33 cellular contexts compared by ENCODE assay signal in genomic region chr16:2179576-2179975, GRCh38. TPM values are rescaled to one million over a fixed set of nuclear protein-coding genes. Genes with fewer than 3 reads are reported as not detected.
"Had no signal": no experiment of that assay in that cellular context is flagged by ENCODE, and none has a peak within 500 bp of the region (broad histone marks: within the 10 kb centered on the region; RNA-seq: fewer than 3 reads in every experiment).

No MANE protein-coding gene starts in this region.

- H3K27ac ChIP-seq: SJSA1, VCaP had no signal

- DNase-seq: activated B cell treated with CpG ODN at 0.5 μM for 24 hours; activated CD4-positive, alpha-beta T cell treated with anti-CD3 and anti-CD28 coated beads, Interleukin-2, amount 10 ng/mL, durations not matched to agents 7 days and 5 days; activated CD4-positive, alpha-beta T cell treated with anti-CD3 and anti-CD28 coated beads, Interleukin-2, amount 50 U/mL, for 48 hours; activated CD8-positive, alpha-beta T cell treated with anti-CD3 and anti-CD28 coated beads, Interleukin-2, amount 10 ng/mL, durations not matched to agents 7 days and 5 days; activated gamma-delta T cell; activated naive CD4-positive, alpha-beta T cell treated with Interleukin-2 at 50 U/mL for 16 hours; activated naive CD8-positive, alpha-beta T cell treated with anti-CD3 and anti-CD28 coated beads, Interleukin-2, amount 50 U/mL, for 24 hours; activated T-cell treated with anti-CD3 and anti-CD28 coated beads, Interleukin-2, amount 50 U/mL, for 24 hours; anterior cingulate cortex; Kasumi-1; KG1; MG63; NCI-H1048; NCI-H1105 treated with DMSO at 0.1 percent for 48 hours; NCI-H1436; NCI-H1694; NCI-H1930; NCI-H2081 treated with DMSO at 0.1 percent for 48 hours; NCI-H226; NCI-H446 treated with DMSO at 0.1 percent for 48 hours; NCI-H524; NCI-H69; NCI-H82; SHP77 treated with DMSO at 0.1 percent for 48 hours; T-cell; T-helper 2 cell; T-helper 9 cell had no signal

- H3K4me1 ChIP-seq: SJSA1 had no signal

- H3K4me3 ChIP-seq: MG63, SJSA1 had no signal

- H3K27me3 ChIP-seq: MG63, SJSA1 had no signal

- ATAC-seq: activated CD8-positive, alpha-beta T cell treated with anti-CD3 and anti-CD28 coated beads, Interleukin-2, amount 10 ng/mL, durations not matched to agents 7 days and 5 days; activated naive CD8-positive, alpha-beta T cell treated with anti-CD3 and anti-CD28 coated beads, Interleukin-2, amount 50 U/mL, for 24 hours; Panc1; SK-N-SH treated with all-trans-retinoic acid at 6 μM for 48 hours had no signal

- FAIRE-seq: bronchial epithelial cell had no signal

- H3K9me3 ChIP-seq: MG63, SJSA1 had no signal

RNA-seq across cellular contexts. Expression of gene CASKIN1, which starts 16.8 kb away (rescaled TPM):
- total RNA-seq: activated B cell treated with CpG ODN at 0.5 μM for 24 hours, RPMI7951, SJSA1 had no signal

RNA-seq across cellular contexts. Expression of gene RAB26, which starts 31.2 kb away (rescaled TPM):
- total RNA-seq: activated B cell treated with CpG ODN at 0.5 μM for 24 hours had no signal
